Comparison of ENCODE assay signal across 22 cellular contexts in genomic region chr11:93500759-93501158, GRCh38. TPM values are rescaled to one million over a fixed set of nuclear protein-coding genes. Genes with fewer than 3 reads are reported as not detected.
DNase-seq lines count a peak whose midpoint lies in the region; ATAC-seq and TF ChIP-seq lines count a peak whose summit lies in the region.
"Had no signal": no experiment of that assay in that cellular context is flagged by ENCODE, and none has a peak within 500 bp of the region (broad histone marks: within the 10 kb centered on the region; RNA-seq: fewer than 3 reads in every experiment).

No MANE protein-coding gene starts in this region.

- H3K9me3 ChIP-seq in BE2C, result no peaks in the 10 kb centered on the region
- H3K9me3 ChIP-seq: HAP-1, MG63 had no signal

- peaks cover 5% of the 10 kb centered on the region for H3K4me1 ChIP-seq in BE2C

- H3K4me3 ChIP-seq in BE2C (ENCODE audit: low read depth, low read length), result no peak overlapping the region
- H3K4me3 ChIP-seq: GM12878, HAP-1, MG63 had no signal

- TF ChIP-seq CTCF in BE2C (IDR thresholded peaks at IDR 0.05; ENCODE audit: low read depth, low read length), result no peak

- DNase-seq in BE2C, result peak; percentile 31
- DNase-seq in ELF-1 (ENCODE audit: low read depth, low spot score), result peak; percentile 10
- peak; percentile 65 for DNase-seq in NCI-H2107 treated with DMSO at 0.1 percent for 48 hours (lab: John Stamatoyannopoulos, UW; ENCODE audit: unreplicated experiment)
- DNase-seq in left lobe of liver (ENCODE audit: low spot score), result no peak
- no peak for DNase-seq in DMS79 (lab: John Stamatoyannopoulos, UW)
- DNase-seq in NOMO-1 (lab: John Stamatoyannopoulos, UW; ENCODE audit: unreplicated experiment in 2 of 2), result no peak
- no peak for DNase-seq in stimulated activated CD8-positive, alpha-beta memory T cell treated with anti-CD3 and anti-CD28 coated beads, Interleukin-4, amount 100 ng/mL, for 48 hours
- DNase-seq: Calu3; CD8-positive, alpha-beta memory T cell; GDM1; GOT3; HFFc6; IMR-90; KG1; MG63; NCI-H2081 treated with DMSO at 0.1 percent for 48 hours; NCI-H2227 treated with DMSO at 0.1 percent for 48 hours; NCI-H526 treated with DMSO at 0.1 percent for 48 hours; SHP77 had no signal

- peaks cover 50% of the 10 kb centered on the region for H3K36me3 ChIP-seq in BE2C
- H3K36me3 ChIP-seq: MG63 had no signal

- no peaks in the 10 kb centered on the region for H3K27me3 ChIP-seq in BE2C
- H3K27me3 ChIP-seq: MG63 had no signal

- peak; percentile 4 for ATAC-seq in left lobe of liver
- ATAC-seq: GM12878, Panc1 had no signal

RNA-seq across cellular contexts. Expression of gene SMCO4, which starts 42.4 kb away (rescaled TPM):
- polyA plus RNA-seq in BE2C (2012; ENCODE audit: insufficient read depth, insufficient read length, low read depth), result 83.5 TPM
- 48.7 TPM for total RNA-seq in left lobe of liver

Comparison
In these comparisons a context has a peak if more than half of its experiments do, and no peak if none do; other contexts are left out.
1. DNase-seq: peak in BE2C (single experiment), ELF-1 (single experiment) and NCI-H2107 treated with DMSO at 0.1 percent for 48 hours (single experiment); none in left lobe of liver (single experiment), DMS79 (single experiment), NOMO-1 (0 of 2) and stimulated activated CD8-positive, alpha-beta memory T cell treated with anti-CD3 and anti-CD28 coated beads, Interleukin-4, amount 100 ng/mL, for 48 hours (single experiment).